Comparison of ENCODE assay signal across 1 cellular context in genomic region chr18:63409301-63409700, GRCh38.
TF ChIP-seq lines count a peak whose summit lies in the region.

No MANE protein-coding gene starts in this region.

TF ChIP-seq in HCT116, 20 proteins besides CTCF, POLR2A, EP300 and RAD21:
- TF ChIP-seq REST (IDR thresholded peaks at IDR 0.05; ENCODE audit: low read depth) (no peak), ZNF274 (IDR thresholded peaks at IDR 0.05; ENCODE audit: low read depth, low read length) (no peak), SP1 (IDR thresholded peaks at IDR 0.05; ENCODE audit: low read depth) (no peak), SIN3A (IDR thresholded peaks at IDR 0.05; ENCODE audit: low read depth) (no peak), JUND (IDR thresholded peaks at IDR 0.05) (no peak), MAX (IDR thresholded peaks at IDR 0.05) (no peak), EZH2phosphoT487 (IDR thresholded peaks at IDR 0.05; ENCODE audit: borderline replicate concordance) (no peak), EZH2 (IDR thresholded peaks at IDR 0.05) (no peak), TCF7L2 (IDR thresholded peaks at IDR 0.05; ENCODE audit: borderline replicate concordance, extremely low read depth, insufficient read depth, insufficient read length) (no peak), ATF3 (IDR thresholded peaks at IDR 0.05) (no peak), CEBPB (IDR thresholded peaks at IDR 0.05; ENCODE audit: low read depth) (no peak), ZFX (IDR thresholded peaks at IDR 0.05) (no peak), YY1 (IDR thresholded peaks at IDR 0.05; ENCODE audit: extremely low read depth, insufficient replicate concordance, low read depth, low read length) (no peak), ELF1 (IDR thresholded peaks at IDR 0.05; ENCODE audit: borderline replicate concordance, low read depth) (no peak), SRF (IDR thresholded peaks at IDR 0.05; ENCODE audit: low read depth) (no peak), ZBTB33 (IDR thresholded peaks at IDR 0.05; ENCODE audit: extremely low read depth, insufficient replicate concordance, low read length) (no peak), POLR2AphosphoS5 (IDR thresholded peaks at IDR 0.05; ENCODE audit: low read depth, low read length) (no peak), EGR1 (IDR thresholded peaks at IDR 0.05; ENCODE audit: low read depth) (no peak)
